ENCODE assay signal across 2 cellular contexts in genomic region chr10:124697443-124697836, GRCh38.
TF ChIP-seq lines count a peak whose summit lies in the region.

No MANE protein-coding gene starts in this region.

TF ChIP-seq in GM23338, 12 proteins besides CTCF, POLR2A, EP300 and RAD21 (continued from another document):
- no peak for TF ChIP-seq ETS1 (IDR thresholded peaks at IDR 0.05)
- TF ChIP-seq STAT1 (IDR thresholded peaks at IDR 0.05; ENCODE audit: unreplicated experiment), result no peak
- TF ChIP-seq CREB1 (CRISPR knock-in tag; IDR thresholded peaks at IDR 0.05; ENCODE audit: low read depth), result no peak
- TF ChIP-seq ZNF462 (CRISPR knock-in tag; IDR thresholded peaks at IDR 0.05), result no peak
- no peak for TF ChIP-seq ZNF114 (CRISPR knock-in tag; IDR thresholded peaks at IDR 0.05)
- TF ChIP-seq EZH2phosphoT487 (IDR thresholded peaks at IDR 0.05; ENCODE audit: unreplicated experiment), result no peak
- no peak for TF ChIP-seq POLR2AphosphoS5 (IDR thresholded peaks at IDR 0.05; ENCODE audit: low read depth)

TF ChIP-seq in SK-N-SH treated with all-trans-retinoic acid at 6 μM for 48 hours, 23 proteins besides CTCF, POLR2A, EP300 and RAD21 (continued from another document):
- no peak for TF ChIP-seq PATZ1 (CRISPR knock-in tag; IDR thresholded peaks at IDR 0.05; ENCODE audit: borderline replicate concordance)
- TF ChIP-seq CREB5 (CRISPR knock-in tag; IDR thresholded peaks at IDR 0.05; ENCODE audit: low read depth), result no peak
- no peak for TF ChIP-seq ESRRG (CRISPR knock-in tag; IDR thresholded peaks at IDR 0.05)
- no peak for TF ChIP-seq ZC3H10 (CRISPR knock-in tag; IDR thresholded peaks at IDR 0.05)
